Comparison of ENCODE assay signal across 27 cellular contexts in the genomic region with DNA sequence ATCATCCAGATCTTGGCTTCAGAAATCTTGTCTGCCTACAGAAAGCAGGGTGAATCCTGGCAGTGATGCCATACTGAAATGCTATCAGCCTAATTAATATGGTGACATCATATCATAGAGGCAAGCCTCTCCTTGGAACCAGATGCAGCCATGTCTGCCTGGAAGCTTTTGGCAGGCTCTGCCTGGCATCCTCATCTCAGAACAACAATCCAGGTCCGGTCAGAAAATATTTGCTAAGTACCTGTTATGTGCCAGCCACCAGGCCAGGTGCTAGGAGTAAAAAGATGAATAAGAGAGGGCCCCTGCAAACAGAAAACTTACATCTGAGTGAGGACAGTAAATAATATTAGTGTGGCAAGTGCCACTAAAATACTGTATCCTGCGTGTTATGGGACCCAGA. TPM values are rescaled to one million over a fixed set of nuclear protein-coding genes. Genes with fewer than 3 reads are reported as not detected.
"Had no signal": no experiment of that assay in that cellular context is flagged by ENCODE, and none has a peak within 500 bp of the region (broad histone marks: within the 10 kb centered on the region; RNA-seq: fewer than 3 reads in every experiment).

No MANE protein-coding gene starts in this region.

- ATAC-seq: activated CD4-positive, alpha-beta T cell treated with anti-CD3 and anti-CD28 coated beads for 36 hours; activated T-cell treated with anti-CD3 and anti-CD28 coated beads, Interleukin-2, amount 50 U/mL, for 4 hours; heart right ventricle; left colon; pancreas; psoas muscle; right cardiac atrium; stimulated activated naive CD8-positive, alpha-beta T cell treated with anti-CD3 and anti-CD28 coated beads, Interleukin-15, Interleukin-2, amounts not matched to agents 100 U/mL and 50 U/mL, for 24 hours had no signal

- H3K4me1 Mint-ChIP-seq: central memory CD8-positive, alpha-beta T cell; nephron had no signal

- H3K36me3 Mint-ChIP-seq: activated naive CD8-positive, alpha-beta T cell treated with anti-CD3 and anti-CD28 coated beads, Interleukin-2, amount 10 ng/mL, durations not matched to agents 7 days and 5 days; memory B cell had no signal

- H3K36me3 ChIP-seq: breast epithelium, esophagus squamous epithelium, heart right ventricle, pancreas, thyroid gland had no signal

- H3K9me3 ChIP-seq: breast epithelium, esophagus squamous epithelium, pancreas, psoas muscle, thyroid gland had no signal

- DNase-seq: activated B cell treated with CpG ODN at 0.5 μM for 24 hours; activated CD4-positive, alpha-beta T cell treated with anti-CD3 and anti-CD28 coated beads for 36 hours; activated CD4-positive, alpha-beta T cell treated with anti-CD3 and anti-CD28 coated beads, Interleukin-2, amount 50 U/mL, for 48 hours; activated CD8-positive, alpha-beta memory T cell treated with anti-CD3 and anti-CD28 coated beads, Interleukin-2, amount 50 U/mL, for 48 hours; activated effector memory CD4-positive, alpha-beta T cell treated with Interleukin-2 at 50 U/mL for 16 hours; activated naive CD4-positive, alpha-beta T cell treated with anti-CD3 and anti-CD28 coated beads for 36 hours; activated naive CD8-positive, alpha-beta T cell treated with anti-CD3 and anti-CD28 coated beads, Interleukin-2, amount 10 ng/mL, durations not matched to agents 7 days and 5 days; activated T-cell treated with anti-CD3 and anti-CD28 coated beads, Interleukin-2, amount 50 U/mL, for 4 hours; amniotic stem cell; esophagus squamous epithelium; heart right ventricle; left colon; pancreas; psoas muscle; right cardiac atrium; stimulated activated CD4-positive, alpha-beta T cell treated with anti-CD3 and anti-CD28 coated beads, Interleukin-12 subunit alpha, Interleukin-12 subunit beta, amount 100 ng/mL, for 4 hours; stimulated activated CD4-positive, alpha-beta T cell treated with anti-CD3 and anti-CD28 coated beads, Interleukin-4, amount 100 ng/mL, for 4 hours; stimulated activated naive CD8-positive, alpha-beta T cell treated with anti-CD3 and anti-CD28 coated beads, Interleukin-15, Interleukin-2, amounts not matched to agents 100 U/mL and 50 U/mL, for 24 hours; thyroid gland had no signal

- H3K27me3 Mint-ChIP-seq: memory B cell had no signal

- H3K27ac Mint-ChIP-seq: activated B cell treated with CpG ODN at 0.5 μM for 24 hours; activated CD4-positive, alpha-beta T cell treated with anti-CD3 and anti-CD28 coated beads for 36 hours; activated naive CD4-positive, alpha-beta T cell treated with anti-CD3 and anti-CD28 coated beads for 36 hours; activated naive CD8-positive, alpha-beta T cell treated with anti-CD3 and anti-CD28 coated beads, Interleukin-2, amount 10 ng/mL, durations not matched to agents 7 days and 5 days; memory B cell; nephron had no signal

- H3K4me1 ChIP-seq: breast epithelium, esophagus squamous epithelium, heart right ventricle, pancreas, psoas muscle, thyroid gland had no signal

- H3K27ac ChIP-seq: breast epithelium, coronary artery, esophagus squamous epithelium, heart right ventricle, pancreas, psoas muscle, thyroid gland had no signal

- H3K4me3 Mint-ChIP-seq: activated B cell treated with CpG ODN at 0.5 μM for 24 hours; activated CD4-positive, alpha-beta T cell treated with anti-CD3 and anti-CD28 coated beads for 36 hours; activated naive CD4-positive, alpha-beta T cell treated with anti-CD3 and anti-CD28 coated beads for 36 hours; activated naive CD8-positive, alpha-beta T cell treated with anti-CD3 and anti-CD28 coated beads, Interleukin-2, amount 10 ng/mL, durations not matched to agents 7 days and 5 days; activated T-cell treated with anti-CD3 and anti-CD28 coated beads, Interleukin-2, amount 50 U/mL, for 4 hours; central memory CD8-positive, alpha-beta T cell; memory B cell; nephron had no signal

- H3K9me3 Mint-ChIP-seq: activated B cell treated with CpG ODN at 0.5 μM for 24 hours; activated naive CD4-positive, alpha-beta T cell treated with anti-CD3 and anti-CD28 coated beads for 36 hours; activated naive CD8-positive, alpha-beta T cell treated with anti-CD3 and anti-CD28 coated beads, Interleukin-2, amount 10 ng/mL, durations not matched to agents 7 days and 5 days; activated T-cell treated with anti-CD3 and anti-CD28 coated beads, Interleukin-2, amount 50 U/mL, for 4 hours; central memory CD8-positive, alpha-beta T cell; memory B cell; nephron had no signal

- H3K27me3 ChIP-seq: breast epithelium, esophagus squamous epithelium, heart right ventricle, pancreas, thyroid gland had no signal

- H3K4me3 ChIP-seq: breast epithelium, coronary artery, esophagus squamous epithelium, heart right ventricle, pancreas, psoas muscle, thyroid gland had no signal

RNA-seq across cellular contexts. Expression of a gene that starts 7.9 kb away (rescaled TPM):
- total RNA-seq: activated B cell treated with CpG ODN at 0.5 μM for 24 hours; activated CD4-positive, alpha-beta T cell treated with anti-CD3 and anti-CD28 coated beads for 36 hours; activated naive CD8-positive, alpha-beta T cell treated with anti-CD3 and anti-CD28 coated beads, Interleukin-2, amount 10 ng/mL, durations not matched to agents 7 days and 5 days; activated T-cell treated with anti-CD3 and anti-CD28 coated beads, Interleukin-2, amount 50 U/mL, for 4 hours; mononuclear cell; thyroid gland; ureter had no signal
- polyA plus RNA-seq: keratinocyte had no signal
